In genomic region chr18:37156330-37156942, GRCh38 we compare ENCODE assay signal across 18 cellular contexts.
"Had no signal": no experiment of that assay in that cellular context is flagged by ENCODE, and none has a peak within 500 bp of the region (broad histone marks: within the 10 kb centered on the region; RNA-seq: fewer than 3 reads in every experiment).

No MANE protein-coding gene starts in this region.

- H3K4me1 Mint-ChIP-seq: nephron progenitor cell had no signal

- H3K4me1 ChIP-seq: breast epithelium, right atrium auricular region, uterus had no signal

- H3K4me3 ChIP-seq: ascending aorta, breast epithelium, dorsolateral prefrontal cortex, right atrium auricular region, skin epidermis, tibial artery, uterus had no signal

- H3K4me3 Mint-ChIP-seq: activated naive CD4-positive, alpha-beta T cell treated with anti-CD3 and anti-CD28 coated beads for 36 hours; nephron progenitor cell had no signal

- H3K36me3 ChIP-seq: ascending aorta, breast epithelium, right atrium auricular region, tibial artery, uterus, WERI-Rb-1 had no signal

- ATAC-seq: esophagus mucosa had no signal

- H3K27me3 ChIP-seq: ascending aorta, breast epithelium, dorsolateral prefrontal cortex, right atrium auricular region, tibial artery, uterus had no signal

- DNase-seq: activated CD4-positive, alpha-beta T cell treated with anti-CD3 and anti-CD28 coated beads, Interleukin-2, amount 50 U/mL, for 48 hours; activated naive CD4-positive, alpha-beta T cell treated with anti-CD3 and anti-CD28 coated beads for 36 hours; dorsolateral prefrontal cortex; hippocampal formation; nephron progenitor cell; occipital lobe; stimulated activated CD4-positive, alpha-beta T cell treated with anti-CD3 and anti-CD28 coated beads, Interleukin-15, amount 100 ng/mL, for 24 hours; stimulated activated CD4-positive, alpha-beta T cell treated with anti-CD3 and anti-CD28 coated beads, Interleukin-4, amount 100 ng/mL, for 24 hours; stimulated activated naive CD4-positive, alpha-beta T cell; tibial artery; uterus; WERI-Rb-1 had no signal

- H3K9me3 ChIP-seq: ascending aorta, breast epithelium, right atrium auricular region, tibial artery, uterus had no signal

- H3K9me3 Mint-ChIP-seq: activated naive CD4-positive, alpha-beta T cell treated with anti-CD3 and anti-CD28 coated beads for 36 hours; activated T-helper 2 cell treated with anti-CD3 and anti-CD28 coated beads, Interferon-gamma antibody, Interleukin-2, Interleukin-4, amounts not matched to agents 10 μg/mL and 5 μg/mL and 100 μg/mL, durations not matched to agents 14 hours and 24 hours and 36 hours; nephron progenitor cell had no signal

- H3K27ac Mint-ChIP-seq: activated naive CD4-positive, alpha-beta T cell treated with anti-CD3 and anti-CD28 coated beads for 36 hours; activated T-helper 2 cell treated with anti-CD3 and anti-CD28 coated beads, Interferon-gamma antibody, Interleukin-2, Interleukin-4, amounts not matched to agents 10 μg/mL and 5 μg/mL and 100 μg/mL, durations not matched to agents 14 hours and 24 hours and 36 hours; nephron progenitor cell had no signal

- H3K27ac ChIP-seq: ascending aorta, breast epithelium, dorsolateral prefrontal cortex, right atrium auricular region, skin epidermis, tibial artery, uterus, WERI-Rb-1 had no signal
